Comparison of ENCODE assay signal across 1 cellular context in genomic region chr7:12637819-12638592, GRCh38.
TF ChIP-seq lines count a peak whose summit lies in the region.

No MANE protein-coding gene starts in this region.

TF ChIP-seq in IMR-90, 13 proteins besides CTCF, POLR2A, EP300 and RAD21 (continued from another document):
- no peak for TF ChIP-seq MXI1 (IDR thresholded peaks at IDR 0.05; ENCODE audit: borderline replicate concordance, low read depth, low read length)
TF ChIP-seq in IMR-90: peak in this region for 0.
